Comparison of ENCODE assay signal across 24 cellular contexts in genomic region chr9:111913159-111913558, GRCh38. TPM values are rescaled to one million over a fixed set of nuclear protein-coding genes. Genes with fewer than 3 reads are reported as not detected.
DNase-seq lines count a peak whose midpoint lies in the region; ATAC-seq and TF ChIP-seq lines count a peak whose summit lies in the region.
"Had no signal": no experiment of that assay in that cellular context is flagged by ENCODE, and none has a peak within 500 bp of the region (broad histone marks: within the 10 kb centered on the region; RNA-seq: fewer than 3 reads in every experiment).

No MANE protein-coding gene starts in this region.

- peak; percentile 38 to 39 for ATAC-seq in naive thymus-derived CD8-positive, alpha-beta T cell
- no peak for ATAC-seq in GM23338
- ATAC-seq: gastroesophageal sphincter, WTC11 had no signal

- H3K27me3 Mint-ChIP-seq in CD8-positive, alpha-beta memory T cell: no peaks in the 10 kb centered on the region
- no peaks in the 10 kb centered on the region for H3K27me3 Mint-ChIP-seq in activated naive CD8-positive, alpha-beta T cell
- no peaks in the 10 kb centered on the region for H3K27me3 Mint-ChIP-seq in naive thymus-derived CD8-positive, alpha-beta T cell
- H3K27me3 Mint-ChIP-seq in GM23338 (ENCODE audit: insufficient read depth, low read depth, poor library complexity): no peaks in the 10 kb centered on the region
- H3K27me3 Mint-ChIP-seq in glutamatergic neuron (ENCODE audit: unreplicated experiment): peaks cover 4% of the 10 kb centered on the region
- H3K27me3 Mint-ChIP-seq: activated naive CD4-positive, alpha-beta T cell treated with anti-CD3 and anti-CD28 coated beads, Interleukin-2, amount 10 ng/mL, durations not matched to agents 7 days and 5 days had no signal

- DNase-seq in CD8-positive, alpha-beta memory T cell: no peak
- no peak for DNase-seq in naive thymus-derived CD8-positive, alpha-beta T cell
- no peak for DNase-seq in GM23338 (ENCODE audit: low spot score)
- DNase-seq in NCI-H2171 treated with DMSO at 0.1 percent for 48 hours (lab: John Stamatoyannopoulos, UW): no peak
- DNase-seq in glutamatergic neuron: no peak
- no peak for DNase-seq in NCI-H2196 (lab: John Stamatoyannopoulos, UW; ENCODE audit: unreplicated experiment)
- DNase-seq: activated CD4-positive, alpha-beta T cell treated with anti-CD3 and anti-CD28 coated beads, Interleukin-2, amount 50 U/mL, for 4 hours; activated naive CD4-positive, alpha-beta T cell treated with anti-CD3 and anti-CD28 coated beads, Interleukin-2, amount 10 ng/mL, durations not matched to agents 7 days and 5 days; cortex of kidney; endodermal cell; esophagus squamous epithelium; HFFc6; hypothalamus; NCI-H524 treated with DMSO at 0.1 percent for 48 hours; PC-9; psoas muscle; Right ventricle myocardium superior; SW 1271 had no signal

- H3K9me3 ChIP-seq in CD8-positive, alpha-beta memory T cell (ENCODE audit: low read length): no peaks in the 10 kb centered on the region
- H3K9me3 ChIP-seq: esophagus squamous epithelium, gastroesophageal sphincter, psoas muscle, tibial nerve had no signal

- peaks cover 50% of the 10 kb centered on the region for H4K20me1 ChIP-seq in GM23338 (replicated peaks; ENCODE audit: insufficient read depth)

- peaks cover 30% of the 10 kb centered on the region for H3K36me3 ChIP-seq in ACC112 (ENCODE audit: insufficient read depth, low read length)
- peaks cover 5% of the 10 kb centered on the region for H3K36me3 ChIP-seq in CD8-positive, alpha-beta memory T cell (ENCODE audit: insufficient read depth, low read length)
- H3K36me3 ChIP-seq in GM23338 (ENCODE audit: insufficient read depth): no peaks in the 10 kb centered on the region
- H3K36me3 ChIP-seq: gastroesophageal sphincter had no signal

- peaks cover 79 to 96% (median 92%) of the 10 kb centered on the region in 3 donors for H3K4me1 Mint-ChIP-seq in CD8-positive, alpha-beta memory T cell
- peaks cover 85% of the 10 kb centered on the region for H3K4me1 Mint-ChIP-seq in activated naive CD8-positive, alpha-beta T cell (ENCODE audit: low read depth)
- peaks cover 44 to 85% (median 77%) of the 10 kb centered on the region in 4 donors for H3K4me1 Mint-ChIP-seq in naive thymus-derived CD8-positive, alpha-beta T cell
- H3K4me1 Mint-ChIP-seq in GM23338 (peaks cover 3% of the 10 kb centered on the region; the same call in 2 of the 3 replicates), glutamatergic neuron (ENCODE audit: low read depth, unreplicated experiment) (no peaks in the 10 kb centered on the region)

- H3K27ac ChIP-seq in ACC112 (ENCODE audit: low read depth, low read length) (no peak overlapping the region; the same call in 1 of the 2 replicates), GM23338 (ENCODE audit: low read depth) (no peak overlapping the region)
- no peak overlapping the region for H3K27ac ChIP-seq in CD8-positive, alpha-beta memory T cell (ENCODE audit: low read depth, low read length)
- H3K27ac ChIP-seq: esophagus squamous epithelium, gastroesophageal sphincter, PC-9, psoas muscle, tibial nerve had no signal

- no peak overlapping the region for H3K4me2 ChIP-seq in GM23338
- H3K4me2 ChIP-seq: PC-9 had no signal

- TF ChIP-seq CTCF in GM23338 (conservative IDR thresholded peaks at IDR 0.05; ENCODE audit: low read depth in 2 of 2) (no peak), glutamatergic neuron (IDR thresholded peaks at IDR 0.05; ENCODE audit: partially characterized antibody, unreplicated experiment) (no peak)

- H3K27me3 ChIP-seq in ACC112 (ENCODE audit: insufficient read depth, low read length) (no peaks in the 10 kb centered on the region), GM23338 (ENCODE audit: insufficient read depth) (no peaks in the 10 kb centered on the region)
- H3K27me3 ChIP-seq in CD8-positive, alpha-beta memory T cell (ENCODE audit: insufficient read depth, low read length, poor library complexity, severe bottlenecking): no peaks in the 10 kb centered on the region
- H3K27me3 ChIP-seq: esophagus squamous epithelium, gastroesophageal sphincter, tibial nerve had no signal

- H3K9me3 Mint-ChIP-seq in CD8-positive, alpha-beta memory T cell: no peaks in the 10 kb centered on the region
- no peaks in the 10 kb centered on the region for H3K9me3 Mint-ChIP-seq in activated naive CD8-positive, alpha-beta T cell (ENCODE audit: low read depth)
- no peaks in the 10 kb centered on the region for H3K9me3 Mint-ChIP-seq in naive thymus-derived CD8-positive, alpha-beta T cell
- no peaks in the 10 kb centered on the region for H3K9me3 Mint-ChIP-seq in GM23338
- peaks cover 2% of the 10 kb centered on the region for H3K9me3 Mint-ChIP-seq in glutamatergic neuron (ENCODE audit: unreplicated experiment)
- H3K9me3 Mint-ChIP-seq: activated naive CD4-positive, alpha-beta T cell treated with anti-CD3 and anti-CD28 coated beads, Interleukin-2, amount 10 ng/mL, durations not matched to agents 7 days and 5 days; activated T-helper 1 cell treated with anti-CD3 and anti-CD28 coated beads, Interleukin-12 subunit alpha, Interleukin-12 subunit beta, Interleukin-2, Interleukin-4 antibody, amounts not matched to agents 30 ng/mL and 10 ng/mL and 1 ng/mL, durations not matched to agents 14 hours and 24 hours and 36 hours; endodermal cell; HFFc6; WTC11 had no signal

- H3K4me3 ChIP-seq in ACC112 (ENCODE audit: low read depth, low read length): peak overlapping the region; percentile 7; the same call in 1 of the 2 replicates
- H3K4me3 ChIP-seq in CD8-positive, alpha-beta memory T cell (ENCODE audit: low read length): no peak overlapping the region
- H3K4me3 ChIP-seq in GM23338: no peak overlapping the region
- H3K4me3 ChIP-seq: esophagus squamous epithelium, gastroesophageal sphincter, PC-9, psoas muscle, tibial nerve had no signal

- peak overlapping the region in 5 of 7 donors; percentile 5 to 65 (median 53) for H3K4me3 Mint-ChIP-seq in CD8-positive, alpha-beta memory T cell
- peak overlapping the region; percentile 51 for H3K4me3 Mint-ChIP-seq in activated naive CD8-positive, alpha-beta T cell
- peak overlapping the region in 7 of 10 donors; percentile 0 to 57 (median 37) for H3K4me3 Mint-ChIP-seq in naive thymus-derived CD8-positive, alpha-beta T cell
- H3K4me3 Mint-ChIP-seq in GM23338 (no peak overlapping the region), glutamatergic neuron (ENCODE audit: unreplicated experiment) (no peak overlapping the region)
- H3K4me3 Mint-ChIP-seq: activated naive CD4-positive, alpha-beta T cell treated with anti-CD3 and anti-CD28 coated beads, Interleukin-2, amount 10 ng/mL, durations not matched to agents 7 days and 5 days; activated T-helper 1 cell treated with anti-CD3 and anti-CD28 coated beads, Interleukin-12 subunit alpha, Interleukin-12 subunit beta, Interleukin-2, Interleukin-4 antibody, amounts not matched to agents 30 ng/mL and 10 ng/mL and 1 ng/mL, durations not matched to agents 14 hours and 24 hours and 36 hours; endodermal cell; HFFc6; WTC11 had no signal

- CTCF ChIA-PET in CD8-positive, alpha-beta memory T cell (lab: Charles Lee): no interaction called here

- H3K4me1 ChIP-seq in ACC112 (ENCODE audit: control insufficient read depth, insufficient read depth, low read length, unreplicated experiment) (peaks cover 73% of the 10 kb centered on the region), GM23338 (ENCODE audit: insufficient read depth) (0 out of 2 replicates have a peak, but pooled peaks cover 4% of the 10 kb centered on the region)
- peaks cover 73% of the 10 kb centered on the region for H3K4me1 ChIP-seq in CD8-positive, alpha-beta memory T cell (ENCODE audit: insufficient read depth, low read length)

- no peaks in the 10 kb centered on the region for H3F3A ChIP-seq in GM23338 (replicated peaks; ENCODE audit: low read depth)

- H3K79me2 ChIP-seq in ACC112 (ENCODE audit: control insufficient read depth, insufficient read depth, low read length, unreplicated experiment) (peaks cover 95% of the 10 kb centered on the region), GM23338 (replicated peaks; ENCODE audit: insufficient read depth) (peaks cover 96% of the 10 kb centered on the region)

- POLR2A ChIA-PET in CD8-positive, alpha-beta memory T cell (lab: Charles Lee): no interaction called here
- POLR2A ChIA-PET in naive thymus-derived CD8-positive, alpha-beta T cell (lab: Charles Lee): interaction anchor here (0.6 kb wide), 1 partner anchor 13 kb away, joined by 4 read pairs; no protein-coding TSS in a partner anchor

- peak overlapping the region in 6 of 8 donors; percentile 3 to 61 (median 30) for H3K27ac Mint-ChIP-seq in CD8-positive, alpha-beta memory T cell
- H3K27ac Mint-ChIP-seq in activated naive CD8-positive, alpha-beta T cell: peak overlapping the region; percentile 78
- peak overlapping the region in 4 of 10 donors; percentile 1 to 51 (median 34) for H3K27ac Mint-ChIP-seq in naive thymus-derived CD8-positive, alpha-beta T cell
- H3K27ac Mint-ChIP-seq in GM23338: no peak overlapping the region
- no peak overlapping the region for H3K27ac Mint-ChIP-seq in glutamatergic neuron (ENCODE audit: unreplicated experiment)
- H3K27ac Mint-ChIP-seq: activated naive CD4-positive, alpha-beta T cell treated with anti-CD3 and anti-CD28 coated beads, Interleukin-2, amount 10 ng/mL, durations not matched to agents 7 days and 5 days; endodermal cell; WTC11 had no signal

- peaks cover 0 to 23% (median 3%) of the 10 kb centered on the region in 3 donors for H3K36me3 Mint-ChIP-seq in CD8-positive, alpha-beta memory T cell
- H3K36me3 Mint-ChIP-seq in activated naive CD8-positive, alpha-beta T cell: peaks cover 2% of the 10 kb centered on the region
- peaks cover 0 to 29% (median 8%) of the 10 kb centered on the region in 3 donors for H3K36me3 Mint-ChIP-seq in naive thymus-derived CD8-positive, alpha-beta T cell
- peaks cover 7% of the 10 kb centered on the region; the same call in 2 of the 3 replicates for H3K36me3 Mint-ChIP-seq in GM23338 (ENCODE audit: low read depth)
- no peaks in the 10 kb centered on the region for H3K36me3 Mint-ChIP-seq in glutamatergic neuron (ENCODE audit: unreplicated experiment)

- H3K9me2 ChIP-seq in GM23338 (ENCODE audit: insufficient read depth): no peaks in the 10 kb centered on the region

- H2AFZ ChIP-seq in ACC112 (ENCODE audit: low read length, unreplicated experiment) (no peak overlapping the region), GM23338 (no peak overlapping the region)
- H2AFZ ChIP-seq: PC-9 had no signal

RNA-seq across cellular contexts. Expression of gene UGCG, which starts 16.5 kb away (rescaled TPM):
- 10 to 100 TPM; 20.4 to 23.2 TPM for total RNA-seq in CD8-positive, alpha-beta memory T cell
- 13.1 TPM for polyA plus RNA-seq in CD8-positive, alpha-beta memory T cell
- 10 to 100 TPM; 15.6 to 21.6 TPM for total RNA-seq in naive thymus-derived CD8-positive, alpha-beta T cell
- 1 to 10 TPM; 5.7 to 7.8 (median 6.1) TPM for polyA plus RNA-seq in naive thymus-derived CD8-positive, alpha-beta T cell
- 44.9 and 48.1 TPM in 2 replicates for total RNA-seq in GM23338 (2014; rRNA removed; shearing (Covaris generic))
- polyA plus RNA-seq in GM23338 (2016; fragmentation: Nextera tagmentation; extraction: Ambion mirVana): 27.8 and 30.4 TPM in 2 replicates
- total RNA-seq in glutamatergic neuron (ENCODE audit: unreplicated experiment): 16.0 TPM

Comparison
In these comparisons a context has a peak if more than half of its experiments do, and no peak if none do; other contexts are left out.
1. H3K27ac Mint-ChIP-seq: peak in CD8-positive, alpha-beta memory T cell (6 of 8) and activated naive CD8-positive, alpha-beta T cell (single experiment); none in GM23338 (single experiment) and glutamatergic neuron (single experiment).
2. H3K4me3 Mint-ChIP-seq: peak in CD8-positive, alpha-beta memory T cell (5 of 7), activated naive CD8-positive, alpha-beta T cell (single experiment) and naive thymus-derived CD8-positive, alpha-beta T cell (7 of 10); none in GM23338 (single experiment) and glutamatergic neuron (single experiment).